Comparison of ENCODE assay signal across 9 cellular contexts in genomic region chr20:528923-529594, GRCh38. TPM values are rescaled to one million over a fixed set of nuclear protein-coding genes. Genes with fewer than 3 reads are reported as not detected.
DNase-seq lines count a peak whose midpoint lies in the region; ATAC-seq, FAIRE-seq and TF ChIP-seq lines count a peak whose summit lies in the region.
"Had no signal": no experiment of that assay in that cellular context is flagged by ENCODE, and none has a peak within 500 bp of the region (broad histone marks: within the 10 kb centered on the region; RNA-seq: fewer than 3 reads in every experiment).

No MANE protein-coding gene starts in this region.

- POLR2A ChIA-PET in HepG2 (lab: Yijun Ruan, JAX): interaction anchor here (1.4 to 1.5 kb wide), 2 partner anchors 14 to 19 kb away, joined by 3 to 5 read pairs; partner anchors contain the start of gene CSNK2A1

- in situ Hi-C loops in HepG2 (cut with HindIII; ENCODE audit: extremely low pct_ligation_motif_present, low pct_unique_long_range_greater_than_20kb): no loop called here
- in situ Hi-C loops in HAP-1 (cut with MboI; ENCODE audit: low sequenced_read_pairs): no loop called here

- no peak for TF ChIP-seq RAD21 in HepG2 (CRISPR knock-in tag; IDR thresholded peaks at IDR 0.05)

- no peak for ATAC-seq in HepG2

- H3K36me3 ChIP-seq in HepG2 (replicated peaks in 1 of 2; ENCODE audit: control insufficient read depth in 1 of 2, insufficient read depth in 2 of 2, low read length in 2 of 2) (peaks cover 10 to 45% of the 10 kb centered on the region in 2 experiments), HAP-1 (replicated peaks) (peaks cover 32% of the 10 kb centered on the region)

- H3K4me1 ChIP-seq in HepG2 (ENCODE audit: insufficient read depth, low read length) (peaks cover 70% of the 10 kb centered on the region), HAP-1 (peaks cover 1% of the 10 kb centered on the region; the same call in 1 of the 2 replicates)

- no TSS peak for BruUV-seq in HepG2 (replicated peaks; lab: Mats Ljungman, UMichigan)

- no peak overlapping the region for H3K9ac ChIP-seq in HepG2 (ENCODE audit: insufficient read depth, low read depth, low read length)

- TF ChIP-seq POLR2A in HepG2 (IDR thresholded peaks at IDR 0.05; ENCODE audit: insufficient read depth in 1 of 2, low read depth in 2 of 2, low read length in 2 of 2): no peak

- H4K20me1 ChIP-seq in HepG2 (ENCODE audit: insufficient read depth, low read length): peaks cover 79% of the 10 kb centered on the region

- 96% methylated on average over 7 of the region's 7 CpGs for WGBS in HepG2 (ENCODE audit: low lambda C conversion rate)

- H3K27me3 ChIP-seq in HepG2 (ENCODE audit: control insufficient read depth in 1 of 2, insufficient read depth in 2 of 2, low read length in 2 of 2) (no peaks in the 10 kb centered on the region), HAP-1 (ENCODE audit: low read depth) (no peaks in the 10 kb centered on the region)

- H3K9me3 ChIP-seq in HepG2 (ENCODE audit: low read length): peaks cover 11% of the 10 kb centered on the region; the same call in 1 of the 2 replicates
- no peaks in the 10 kb centered on the region for H3K9me3 ChIP-seq in HAP-1

- peaks cover 96% of the 10 kb centered on the region for H3K79me2 ChIP-seq in HepG2 (ENCODE audit: insufficient read depth, low read length)

- no peak for FAIRE-seq in HepG2 (lab: Jason Lieb, UNC)
- FAIRE-seq in frontal cortex (lab: Jason Lieb, UNC): no peak

- TF ChIP-seq EP300 in HepG2 (IDR thresholded peaks at IDR 0.05; ENCODE audit: low read depth in 2 of 2, low read length in 2 of 2): no peak
- no peak for TF ChIP-seq EP300 in HepG2 (CRISPR knock-in tag; IDR thresholded peaks at IDR 0.05; ENCODE audit: borderline replicate concordance)

- H3K4me2 ChIP-seq in HepG2 (ENCODE audit: low read depth, low read length): no peak overlapping the region

- H3K4me3 ChIP-seq in HepG2 (replicated peaks in 1 of 3; ENCODE audit: insufficient read depth in 1 of 3, low read depth in 2 of 3, low read length in 3 of 3) (no peak overlapping the region), HAP-1 (no peak overlapping the region)

- DNase-seq in AG20443 (ENCODE audit: low spot score): peak; percentile 33
- peak; percentile 16 for DNase-seq in HK-2 (ENCODE audit: unreplicated experiment)
- DNase-seq in amniotic epithelial cell (ENCODE audit: low read depth): peak; percentile 95
- no peak for DNase-seq in HepG2 (ENCODE audit: low spot score)
- DNase-seq in NCI-H2196 (lab: John Stamatoyannopoulos, UW; ENCODE audit: unreplicated experiment): no peak
- no peak for DNase-seq in frontal cortex (ENCODE audit: low spot score in 2 of 2)
- no peak for DNase-seq in NCI-H2107 (lab: John Stamatoyannopoulos, UW)
- DNase-seq in HAP-1 (ENCODE audit: low spot score in 2 of 2): no peak

- no peak overlapping the region for H2AFZ ChIP-seq in HepG2 (ENCODE audit: low read length)

- CTCF ChIA-PET in HepG2 (lab: Yijun Ruan, JAX; ENCODE audit: low intra/inter-chr PET ratio, low total read pairs): no interaction called here

- no peak overlapping the region for H3K27ac ChIP-seq in HepG2 (ENCODE audit: extremely low read length, insufficient read depth, low read length)
- H3K27ac ChIP-seq: HL-60 had no signal

- no peak for TF ChIP-seq CTCF in HepG2 (CRISPR knock-in tag; IDR thresholded peaks at IDR 0.05)

- intact Hi-C loops in HepG2 (cut with micrococcal nuclease; ENCODE audit: unreplicated experiment): no loop called here

TF ChIP-seq in HepG2, 621 proteins besides CTCF, POLR2A, EP300 and RAD21 (continues in another document):
- TF ChIP-seq ZNF414 (CRISPR knock-in tag; IDR thresholded peaks at IDR 0.05): no peak
- TF ChIP-seq REXO4 (CRISPR knock-in tag; IDR thresholded peaks at IDR 0.05; ENCODE audit: borderline replicate concordance): no peak
- peak; percentile 94 for TF ChIP-seq FOSL2 (CRISPR knock-in tag; IDR thresholded peaks at IDR 0.05)
- no peak for TF ChIP-seq ZNF318 (CRISPR knock-in tag; IDR thresholded peaks at IDR 0.05)
- TF ChIP-seq CEBPB (IDR thresholded peaks at IDR 0.05; ENCODE audit: borderline replicate concordance, low read depth, low read length): peak; percentile 43; the same call in 1 of the 2 replicates

RNA-seq across cellular contexts. Expression of gene CSNK2A1, which starts 14.5 kb away (rescaled TPM):
- 231 and 288 TPM in 2 replicates for total RNA-seq in HepG2 (2016; rRNA removed; fragmentation: Illumina TruSeq; extraction: Trizol)
- 61.5 and 68.7 TPM in 2 replicates for total RNA-seq in HepG2 (2016; cell fraction: cytosol; rRNA removed; fragmentation: Illumina TruSeq; extraction: Trizol; ENCODE audit: low read depth)
- total RNA-seq in HepG2 (2016; cell fraction: insoluble cytoplasmic fraction; rRNA removed; fragmentation: Illumina TruSeq; extraction: Trizol): 223 and 276 TPM in 2 replicates
- total RNA-seq in HepG2 (2016; cell fraction: membrane; rRNA removed; fragmentation: Illumina TruSeq; extraction: Trizol): 134 and 154 TPM in 2 replicates
- 168 and 193 TPM in 2 replicates for total RNA-seq in HepG2 (2016; cell fraction: nucleus; rRNA removed; fragmentation: Illumina TruSeq; extraction: Trizol)
- 131 and 153 TPM in 2 replicates for polyA plus RNA-seq in HepG2 (2011; rRNA removed)
- 111 and 139 TPM in 2 replicates for polyA plus RNA-seq in HepG2 (2011; cell fraction: cytosol; rRNA removed)
- polyA plus RNA-seq in HepG2 (2011; cell fraction: nucleus; rRNA removed): 88.9 and 104 TPM in 2 replicates
- polyA plus RNA-seq in HepG2 (2012): 170 and 173 TPM in 2 replicates
- 29.0 and 30.9 TPM in 2 replicates for polyA plus RNA-seq in HepG2 (2016; cell fraction: cytosol; fragmentation: Illumina TruSeq; extraction: Trizol; ENCODE audit: low read depth)
- 222 and 255 TPM in 2 replicates for polyA plus RNA-seq in HepG2 (2016; cell fraction: insoluble cytoplasmic fraction; fragmentation: Illumina TruSeq; extraction: Trizol; ENCODE audit: low read depth)
- 56.7 and 58.4 TPM in 2 replicates for polyA plus RNA-seq in HepG2 (2016; cell fraction: membrane; fragmentation: Illumina TruSeq; extraction: Trizol; ENCODE audit: low read depth)
- 145 and 159 TPM in 2 replicates for polyA plus RNA-seq in HepG2 (2016; cell fraction: nucleus; fragmentation: Illumina TruSeq; extraction: Trizol; ENCODE audit: insufficient read depth, low read depth)
- 131 and 343 TPM in 2 replicates for polyA minus RNA-seq in HepG2 (2011; rRNA and poly(A)+ RNA removed; ENCODE audit: low replicate concordance)
- polyA minus RNA-seq in HepG2 (2011; cell fraction: cytosol; rRNA and poly(A)+ RNA removed): 168 and 178 TPM in 2 replicates
- polyA minus RNA-seq in HepG2 (2011; cell fraction: nucleus; rRNA and poly(A)+ RNA removed): 284 and 317 TPM in 2 replicates
- total RNA-seq in frontal cortex: 179 TPM

Comparison
In these comparisons a context has a peak if more than half of its experiments do, and no peak if none do; other contexts are left out.
1. DNase-seq: peak in AG20443 (single experiment), HK-2 (single experiment) and amniotic epithelial cell (single experiment); none in HepG2 (single experiment), NCI-H2196 (single experiment), frontal cortex (0 of 2), NCI-H2107 (single experiment) and HAP-1 (0 of 2).